ENCODE assay signal across 1 cellular context in the genomic region with DNA sequence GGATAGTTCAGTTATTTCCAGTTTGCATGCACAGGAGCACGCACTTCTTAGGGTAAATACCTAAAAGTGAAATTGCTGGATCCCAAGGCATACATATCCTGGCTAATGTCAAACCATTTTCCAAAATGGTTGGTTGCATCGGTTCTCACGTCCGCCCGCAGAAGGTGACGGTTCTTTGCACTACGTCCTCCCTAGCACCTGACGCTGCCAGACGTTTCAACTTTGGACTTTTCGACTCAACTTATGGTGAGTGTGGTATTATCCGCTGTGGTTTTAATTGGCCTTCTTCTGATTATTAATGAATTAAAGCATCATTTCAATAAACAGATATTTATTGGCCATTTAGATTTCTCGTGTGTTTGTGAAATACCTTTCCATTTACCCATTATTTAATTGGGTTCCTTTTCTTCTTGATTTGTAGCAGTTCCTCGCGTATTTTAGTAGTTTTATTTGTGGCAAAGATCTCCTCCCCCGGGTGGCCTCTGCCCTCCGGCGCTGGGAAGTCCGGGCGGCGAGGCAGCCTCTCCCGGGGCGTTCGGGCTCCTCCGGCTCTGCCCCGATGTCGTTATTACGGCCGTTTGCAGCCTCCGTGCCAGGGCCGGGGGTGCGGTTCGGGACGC.
TF ChIP-seq lines count a peak whose summit lies in the region.

Gene JHY (plus strand): TSS at position 571 of the 620 bp plus-strand sequence. CDS start 3,091 bp downstream, outside the sequence.

TF ChIP-seq in K562, 482 proteins besides CTCF, POLR2A, EP300 and RAD21 (continued from another document):
- TF ChIP-seq, protein P1, sequence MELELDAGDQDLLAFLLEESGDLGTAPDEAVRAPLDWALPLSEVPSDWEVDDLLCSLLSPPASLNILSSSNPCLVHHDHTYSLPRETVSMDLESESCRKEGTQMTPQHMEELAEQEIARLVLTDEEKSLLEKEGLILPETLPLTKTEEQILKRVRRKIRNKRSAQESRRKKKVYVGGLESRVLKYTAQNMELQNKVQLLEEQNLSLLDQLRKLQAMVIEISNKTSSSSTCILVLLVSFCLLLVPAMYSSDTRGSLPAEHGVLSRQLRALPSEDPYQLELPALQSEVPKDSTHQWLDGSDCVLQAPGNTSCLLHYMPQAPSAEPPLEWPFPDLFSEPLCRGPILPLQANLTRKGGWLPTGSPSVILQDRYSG (tag; conservative IDR thresholded peaks at IDR 0.05; ENCODE audit: low read depth), result no peak
- TF ChIP-seq PHF20 (IDR thresholded peaks at IDR 0.05; ENCODE audit: partially characterized antibody), result no peak
- TF ChIP-seq SMARCA5 (IDR thresholded peaks at IDR 0.05), result no peak
- no peak for TF ChIP-seq DDX20 (tag; IDR thresholded peaks at IDR 0.05; ENCODE audit: low read depth)
- TF ChIP-seq POLR3G (IDR thresholded peaks at IDR 0.05; ENCODE audit: extremely low read depth, insufficient read length, insufficient replicate concordance), result no peak
- TF ChIP-seq ZNF133 (CRISPR knock-in tag; IDR thresholded peaks at IDR 0.05), result no peak
- no peak for TF ChIP-seq ZNF766 (CRISPR knock-in tag; conservative IDR thresholded peaks at IDR 0.05)
- no peak for TF ChIP-seq ZNF592 (IDR thresholded peaks at IDR 0.05)
TF ChIP-seq in K562: peak in this region for 0.
